In the genomic region with DNA sequence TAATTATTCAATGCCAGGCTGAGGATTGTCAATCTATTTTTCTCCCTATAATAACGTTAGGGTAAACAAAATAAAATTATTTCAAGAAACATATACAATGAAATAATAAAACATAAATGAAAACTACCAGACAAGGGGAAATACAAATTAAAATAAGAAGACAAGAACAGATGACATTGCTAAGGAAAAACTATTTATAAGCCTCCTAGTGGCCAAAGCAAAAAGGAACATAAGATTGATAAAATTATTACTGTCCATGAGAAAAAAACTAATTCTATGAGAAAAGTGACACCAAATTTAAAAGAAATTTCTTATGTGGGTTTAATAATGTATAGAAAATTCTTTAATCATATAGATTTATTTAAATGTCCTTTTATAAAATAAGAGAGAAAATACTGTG, we compare ENCODE assay signal across 18 cellular contexts.
DNase-seq lines count a peak whose midpoint lies in the region; ATAC-seq, FAIRE-seq and TF ChIP-seq lines count a peak whose summit lies in the region.
"Had no signal": no experiment of that assay in that cellular context is flagged by ENCODE, and none has a peak within 500 bp of the region (broad histone marks: within the 10 kb centered on the region; RNA-seq: fewer than 3 reads in every experiment).

No MANE protein-coding gene starts in this region.

- peaks cover 3% of the 10 kb centered on the region for H3K9me3 Mint-ChIP-seq in Calu3 (ENCODE audit: low read depth, unreplicated experiment)
- H3K9me3 Mint-ChIP-seq: activated T-helper 2 cell treated with anti-CD3 and anti-CD28 coated beads, Interferon-gamma antibody, Interleukin-2, Interleukin-4, amounts not matched to agents 10 μg/mL and 5 μg/mL and 100 μg/mL, durations not matched to agents 14 hours and 24 hours and 36 hours; T-helper 1 cell treated with Interleukin-12 subunit alpha and Interleukin-12 subunit beta and Interleukin-4 antibody, amounts not matched to agents 30 μg/mL and 1 μg/mL, for 36 hours had no signal

- H2AK5ac ChIP-seq in neuronal stem cell (ENCODE audit: low read depth, low read length): no peak overlapping the region

- no peak overlapping the region for H2BK120ac ChIP-seq in neuronal stem cell (ENCODE audit: low read depth, low read length)

- H3K27me3 Mint-ChIP-seq in Calu3 (ENCODE audit: unreplicated experiment): no peaks in the 10 kb centered on the region
- H3K27me3 Mint-ChIP-seq: IgD-negative memory B cell had no signal

- TF ChIP-seq CTCF in A549 (IDR thresholded peaks at IDR 0.05): 0 out of 3 replicates have a peak, but pooled peaks have one; percentile 5
- peak; percentile 35 for TF ChIP-seq CTCF in Calu3 (IDR thresholded peaks at IDR 0.05; ENCODE audit: unreplicated experiment)
- peak; percentile 15; the same call in 1 of the 2 replicates for TF ChIP-seq CTCF in RWPE1 (conservative IDR thresholded peaks at IDR 0.05; ENCODE audit: low read depth)

- WGBS in A549 (ENCODE audit: missing lambda C conversion rate): 0% methylated on average over 1 of the region's 1 CpG
- no CpG with 5 or more reads among the region's 1 CpG for WGBS in neuronal stem cell (ENCODE audit: extremely low coverage in 2 of 2, insufficient read length in 2 of 2, insufficient replicate concordance in 1 of 2), 2 donors

- H3K36me3 ChIP-seq in neuronal stem cell (replicated peaks in 1 of 2; ENCODE audit: control insufficient read depth in 2 of 2, insufficient read depth in 2 of 2, low read length in 2 of 2): no peaks in the 10 kb centered on the region
- H3K36me3 ChIP-seq: BLaER1 treated with 17β-estradiol and CSF1 and Interleukin-3, amounts not matched to agents 10 nM and 100 nM; heart right ventricle had no signal

- no peak overlapping the region for H3K18ac ChIP-seq in neuronal stem cell (ENCODE audit: low read length)

- DNase-seq in A549 (ENCODE audit: low read depth in 1 of 2, low spot score in 1 of 2) (no peak), Calu3 (no peak), RWPE1 (ENCODE audit: low spot score) (no peak), frontal cortex (ENCODE audit: low spot score in 2 of 2) (no peak), activated gamma-delta T cell (lab: John Stamatoyannopoulos, UW) (no peak), neuronal stem cell (ENCODE audit: low spot score) (no peak), MV-4-11 (lab: John Stamatoyannopoulos, UW) (no peak), caudate nucleus (lab: John Stamatoyannopoulos, UW) (no peak)
- DNase-seq: DMS79; heart right ventricle; naive thymus-derived CD4-positive, alpha-beta T cell; NCI-H2227 treated with DMSO at 0.1 percent for 48 hours; Right ventricle myocardium superior had no signal

- no peak overlapping the region for H3K4me3 ChIP-seq in A549
- no peak overlapping the region for H3K4me3 ChIP-seq in neuronal stem cell (ENCODE audit: low read length in 2 of 2)
- H3K4me3 ChIP-seq: BLaER1 treated with 17β-estradiol and CSF1 and Interleukin-3, amounts not matched to agents 10 nM and 100 nM; heart right ventricle had no signal

- ATAC-seq in A549: no peak
- ATAC-seq: heart right ventricle; naive thymus-derived CD4-positive, alpha-beta T cell had no signal

- no peaks in the 10 kb centered on the region for H3K4me1 Mint-ChIP-seq in Calu3 (ENCODE audit: low read depth, unreplicated experiment)
- H3K4me1 Mint-ChIP-seq: IgD-negative memory B cell; naive thymus-derived CD4-positive, alpha-beta T cell had no signal

- H3K27ac Mint-ChIP-seq in Calu3 (ENCODE audit: unreplicated experiment): no peak overlapping the region
- H3K27ac Mint-ChIP-seq: activated T-helper 2 cell treated with anti-CD3 and anti-CD28 coated beads, Interferon-gamma antibody, Interleukin-2, Interleukin-4, amounts not matched to agents 10 μg/mL and 5 μg/mL and 100 μg/mL, durations not matched to agents 14 hours and 24 hours and 36 hours; IgD-negative memory B cell; naive thymus-derived CD4-positive, alpha-beta T cell; T-helper 1 cell treated with Interleukin-12 subunit alpha and Interleukin-12 subunit beta and Interleukin-4 antibody, amounts not matched to agents 30 μg/mL and 1 μg/mL, for 36 hours had no signal

- H2BK5ac ChIP-seq in neuronal stem cell (ENCODE audit: low read length): no peak overlapping the region

- POLR2A ChIA-PET in A549 (lab: Yijun Ruan, JAX): no interaction called here
- POLR2A ChIA-PET in RWPE1 (lab: Yijun Ruan, JAX; ENCODE audit: low non-redundant PET): no interaction called here

- no peak overlapping the region for H4K8ac ChIP-seq in neuronal stem cell (ENCODE audit: low read depth, low read length)

- H3K36me3 Mint-ChIP-seq in Calu3 (ENCODE audit: insufficient read depth, unreplicated experiment): no peaks in the 10 kb centered on the region
- H3K36me3 Mint-ChIP-seq: naive thymus-derived CD4-positive, alpha-beta T cell had no signal

- H4K91ac ChIP-seq in neuronal stem cell (ENCODE audit: low read depth, low read length, poor library complexity): no peak overlapping the region

- CTCF ChIA-PET in A549 (lab: Yijun Ruan, JAX) (interaction anchor here (3.3 kb wide), 1 partner anchor 15 kb away, joined by 18 read pairs; no protein-coding TSS in a partner anchor), Calu3 (lab: Charles Lee) (no interaction called here), RWPE1 (lab: Yijun Ruan, JAX) (no interaction called here)

- no peak for FAIRE-seq in A549 (lab: Jason Lieb, UNC)
- FAIRE-seq in frontal cortex (lab: Jason Lieb, UNC): peak; percentile 31
- FAIRE-seq: islet of Langerhans had no signal

- TF ChIP-seq POLR2A in A549 (IDR thresholded peaks at IDR 0.05; ENCODE audit: low read length): no peak

- H3K23ac ChIP-seq in neuronal stem cell (ENCODE audit: low read depth, low read length, poor library complexity): no peak overlapping the region

- no peak for TF ChIP-seq EP300 in A549 (IDR thresholded peaks at IDR 0.05)

- no peak overlapping the region for H3K27ac ChIP-seq in A549
- no peak overlapping the region for H3K27ac ChIP-seq in RWPE1
- H3K27ac ChIP-seq in neuronal stem cell (replicated peaks; ENCODE audit: low read length): no peak overlapping the region
- no peak overlapping the region for H3K27ac ChIP-seq in caudate nucleus (ENCODE audit: low read depth, low read length)
- H3K27ac ChIP-seq: BLaER1 treated with 17β-estradiol and CSF1 and Interleukin-3, amounts not matched to agents 10 nM and 100 nM; heart right ventricle had no signal

- BruUV-seq in Calu3 (replicated peaks; lab: Mats Ljungman, UMichigan): no TSS peak

- H3K9ac ChIP-seq in neuronal stem cell (ENCODE audit: low read depth, low read length, poor library complexity): no peak overlapping the region
- H3K9ac ChIP-seq: BLaER1 treated with 17β-estradiol and CSF1 and Interleukin-3, amounts not matched to agents 10 nM and 100 nM had no signal

- no peak overlapping the region for H2AFZ ChIP-seq in neuronal stem cell (ENCODE audit: low read length)

- TF ChIP-seq RAD21 in A549 (conservative IDR thresholded peaks at IDR 0.05 in 1 of 2, IDR thresholded peaks at IDR 0.05 in 1 of 2): no peak

- H3K4me1 ChIP-seq in A549 (no peaks in the 10 kb centered on the region), neuronal stem cell (ENCODE audit: control insufficient read depth in 2 of 2, insufficient read depth in 1 of 2, low read depth in 1 of 2, low read length in 2 of 2) (no peaks in the 10 kb centered on the region)
- H3K4me1 ChIP-seq: BLaER1 treated with 17β-estradiol and CSF1 and Interleukin-3, amounts not matched to agents 10 nM and 100 nM had no signal

- H3K9me3 ChIP-seq in A549 (no peaks in the 10 kb centered on the region), neuronal stem cell (replicated peaks in 1 of 2; ENCODE audit: control insufficient read depth in 2 of 2, insufficient read depth in 1 of 2, low read depth in 1 of 2, low read length in 2 of 2) (no peaks in the 10 kb centered on the region)
- H3K9me3 ChIP-seq: heart right ventricle had no signal

- H3K4me2 ChIP-seq in A549 (no peak overlapping the region), neuronal stem cell (ENCODE audit: insufficient read depth, low read length, poor library complexity, severe bottlenecking) (no peak overlapping the region)
- H3K4me2 ChIP-seq: BLaER1 treated with 17β-estradiol and CSF1 and Interleukin-3, amounts not matched to agents 10 nM and 100 nM had no signal

- intact Hi-C loops in Calu3 (cut with micrococcal nuclease; ENCODE audit: unreplicated experiment): no loop called here

- no peak overlapping the region for H2BK15ac ChIP-seq in neuronal stem cell (ENCODE audit: low read length)

- no peak overlapping the region for H3K14ac ChIP-seq in neuronal stem cell (ENCODE audit: low read length)

- no peak overlapping the region for H3K4ac ChIP-seq in neuronal stem cell (ENCODE audit: low read length)

- H3K79me1 ChIP-seq in neuronal stem cell (ENCODE audit: low read depth, low read length): no peaks in the 10 kb centered on the region

- no peak overlapping the region for H2BK12ac ChIP-seq in neuronal stem cell (ENCODE audit: low read length)

- no peak overlapping the region for H3K4me3 Mint-ChIP-seq in Calu3 (ENCODE audit: low read depth, unreplicated experiment)
- H3K4me3 Mint-ChIP-seq: IgD-negative memory B cell; naive thymus-derived CD4-positive, alpha-beta T cell; T-helper 1 cell treated with Interleukin-12 subunit alpha and Interleukin-12 subunit beta and Interleukin-4 antibody, amounts not matched to agents 30 μg/mL and 1 μg/mL, for 36 hours had no signal

- no peaks in the 10 kb centered on the region for H3K27me3 ChIP-seq in neuronal stem cell (ENCODE audit: control insufficient read depth in 3 of 3, insufficient read depth in 3 of 3, low read depth in 1 of 3, low read length in 3 of 3)
- H3K27me3 ChIP-seq: BLaER1 treated with 17β-estradiol and CSF1 and Interleukin-3, amounts not matched to agents 10 nM and 100 nM; heart right ventricle had no signal

TF ChIP-seq in A549, 52 proteins besides CTCF, POLR2A, EP300 and RAD21:
- TF ChIP-seq POLR2AphosphoS2 (conservative IDR thresholded peaks at IDR 0.05; ENCODE audit: low read length) (no peak), USF2 (IDR thresholded peaks at IDR 0.05) (no peak), NPAS2 (CRISPR knock-in tag; IDR thresholded peaks at IDR 0.05; ENCODE audit: borderline replicate concordance) (no peak), MAZ (IDR thresholded peaks at IDR 0.05; ENCODE audit: borderline replicate concordance, low read depth, low read length) (no peak)
- TF ChIP-seq, protein P1, sequence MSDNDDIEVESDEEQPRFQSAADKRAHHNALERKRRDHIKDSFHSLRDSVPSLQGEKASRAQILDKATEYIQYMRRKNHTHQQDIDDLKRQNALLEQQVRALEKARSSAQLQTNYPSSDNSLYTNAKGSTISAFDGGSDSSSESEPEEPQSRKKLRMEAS (IDR thresholded peaks at IDR 0.05): no peak
